ENCODE assay signal across 1 cellular context in genomic region chr6:30724906-30725667, GRCh38.
A peak's percentile ranks its signal among the peaks of the same experiment; 100 is the strongest.
TF ChIP-seq lines count a peak whose summit lies in the region.

No MANE protein-coding gene starts in this region.

TF ChIP-seq in HepG2, 621 proteins besides CTCF, POLR2A, EP300 and RAD21 (continued from another document and continues in another):
- TF ChIP-seq KIAA2018 (CRISPR knock-in tag; IDR thresholded peaks at IDR 0.05; ENCODE audit: borderline replicate concordance) (no peak), SIN3B (IDR thresholded peaks at IDR 0.05; ENCODE audit: low read length) (no peak), ZSCAN21 (CRISPR knock-in tag; IDR thresholded peaks at IDR 0.05; ENCODE audit: borderline replicate concordance) (no peak), DNMT3B (CRISPR knock-in tag; conservative IDR thresholded peaks at IDR 0.05) (no peak), ZNF556 (CRISPR knock-in tag; IDR thresholded peaks at IDR 0.05; ENCODE audit: borderline replicate concordance) (no peak), MYNN (CRISPR knock-in tag; IDR thresholded peaks at IDR 0.05; ENCODE audit: low read depth) (no peak), ZNF367 (CRISPR knock-in tag; IDR thresholded peaks at IDR 0.05; ENCODE audit: borderline replicate concordance) (no peak), THYN1 (CRISPR knock-in tag; IDR thresholded peaks at IDR 0.05; ENCODE audit: borderline replicate concordance, low read depth) (no peak), ZNF512B (CRISPR knock-in tag; IDR thresholded peaks at IDR 0.05; ENCODE audit: borderline replicate concordance) (no peak), ZNF512 (CRISPR knock-in tag; IDR thresholded peaks at IDR 0.05) (no peak), FOXK2 (IDR thresholded peaks at IDR 0.05) (no peak), POLR2AphosphoS5 (IDR thresholded peaks at IDR 0.05; ENCODE audit: low read depth, low read length) (peak; percentile 65), ZNF564 (CRISPR knock-in tag; IDR thresholded peaks at IDR 0.05) (no peak), PRDM10 (CRISPR knock-in tag; IDR thresholded peaks at IDR 0.05; ENCODE audit: low read depth) (no peak), CREB1 (IDR thresholded peaks at IDR 0.05) (no peak), CREB1 (CRISPR knock-in tag; IDR thresholded peaks at IDR 0.05) (0 out of 2 replicates have a peak, but pooled peaks have one; percentile 46), JARID2 (CRISPR knock-in tag; IDR thresholded peaks at IDR 0.05; ENCODE audit: insufficient replicate concordance) (no peak), ZC3H13 (CRISPR knock-in tag; IDR thresholded peaks at IDR 0.05) (peak; percentile 97), ATF6 (CRISPR knock-in tag; conservative IDR thresholded peaks at IDR 0.05) (no peak), ZMYM2 (CRISPR knock-in tag; IDR thresholded peaks at IDR 0.05) (no peak), ELF3 (CRISPR knock-in tag; IDR thresholded peaks at IDR 0.05) (no peak), ZBTB42 (CRISPR knock-in tag; IDR thresholded peaks at IDR 0.05) (no peak), ZNF3 (CRISPR knock-in tag; IDR thresholded peaks at IDR 0.05) (no peak), ARID3A (IDR thresholded peaks at IDR 0.05; ENCODE audit: low read depth, low read length) (no peak), HNF4G (IDR thresholded peaks at IDR 0.05; ENCODE audit: borderline replicate concordance, low read depth, low read length) (no peak), HNF4G (CRISPR knock-in tag; IDR thresholded peaks at IDR 0.05; ENCODE audit: borderline replicate concordance, low read depth) (no peak), MIER2 (CRISPR knock-in tag; IDR thresholded peaks at IDR 0.05) (no peak)
- TF ChIP-seq, protein P1, sequence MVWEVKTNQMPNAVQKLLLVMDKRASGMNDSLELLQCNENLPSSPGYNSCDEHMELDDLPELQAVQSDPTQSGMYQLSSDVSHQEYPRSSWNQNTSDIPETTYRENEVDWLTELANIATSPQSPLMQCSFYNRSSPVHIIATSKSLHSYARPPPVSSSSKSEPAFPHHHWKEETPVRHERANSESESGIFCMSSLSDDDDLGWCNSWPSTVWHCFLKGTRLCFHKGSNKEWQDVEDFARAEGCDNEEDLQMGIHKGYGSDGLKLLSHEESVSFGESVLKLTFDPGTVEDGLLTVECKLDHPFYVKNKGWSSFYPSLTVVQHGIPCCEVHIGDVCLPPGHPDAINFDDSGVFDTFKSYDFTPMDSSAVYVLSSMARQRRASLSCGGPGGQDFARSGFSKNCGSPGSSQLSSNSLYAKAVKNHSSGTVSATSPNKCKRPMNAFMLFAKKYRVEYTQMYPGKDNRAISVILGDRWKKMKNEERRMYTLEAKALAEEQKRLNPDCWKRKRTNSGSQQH (CRISPR knock-in tag; IDR thresholded peaks at IDR 0.05; ENCODE audit: low read depth) = no peak
- TF ChIP-seq, protein P2, sequence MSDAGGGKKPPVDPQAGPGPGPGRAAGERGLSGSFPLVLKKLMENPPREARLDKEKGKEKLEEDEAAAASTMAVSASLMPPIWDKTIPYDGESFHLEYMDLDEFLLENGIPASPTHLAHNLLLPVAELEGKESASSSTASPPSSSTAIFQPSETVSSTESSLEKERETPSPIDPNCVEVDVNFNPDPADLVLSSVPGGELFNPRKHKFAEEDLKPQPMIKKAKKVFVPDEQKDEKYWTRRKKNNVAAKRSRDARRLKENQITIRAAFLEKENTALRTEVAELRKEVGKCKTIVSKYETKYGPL (CRISPR knock-in tag; IDR thresholded peaks at IDR 0.05) = no peak
- TF ChIP-seq, protein P3, sequence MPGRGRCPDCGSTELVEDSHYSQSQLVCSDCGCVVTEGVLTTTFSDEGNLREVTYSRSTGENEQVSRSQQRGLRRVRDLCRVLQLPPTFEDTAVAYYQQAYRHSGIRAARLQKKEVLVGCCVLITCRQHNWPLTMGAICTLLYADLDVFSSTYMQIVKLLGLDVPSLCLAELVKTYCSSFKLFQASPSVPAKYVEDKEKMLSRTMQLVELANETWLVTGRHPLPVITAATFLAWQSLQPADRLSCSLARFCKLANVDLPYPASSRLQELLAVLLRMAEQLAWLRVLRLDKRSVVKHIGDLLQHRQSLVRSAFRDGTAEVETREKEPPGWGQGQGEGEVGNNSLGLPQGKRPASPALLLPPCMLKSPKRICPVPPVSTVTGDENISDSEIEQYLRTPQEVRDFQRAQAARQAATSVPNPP (CRISPR knock-in tag; IDR thresholded peaks at IDR 0.05) = no peak
